Comparison of ENCODE assay signal across 1 cellular context in genomic region chr15:65101418-65101890, GRCh38.
TF ChIP-seq lines count a peak whose summit lies in the region.

No MANE protein-coding gene starts in this region.

TF ChIP-seq in endothelial cell of umbilical vein, 7 proteins besides CTCF, POLR2A, EP300 and RAD21:
- no peak for TF ChIP-seq EZH2 (IDR thresholded peaks at IDR 0.05; ENCODE audit: borderline replicate concordance, low read depth, low read length, severe bottlenecking)
- no peak for TF ChIP-seq POLR2AphosphoS5 (IDR thresholded peaks at IDR 0.05; ENCODE audit: insufficient read depth, low read depth, low read length)
- TF ChIP-seq GATA2 (IDR thresholded peaks at IDR 0.05; ENCODE audit: insufficient read depth, insufficient read length, low read depth, low read length), result no peak
- TF ChIP-seq JUN (IDR thresholded peaks at IDR 0.05; ENCODE audit: borderline replicate concordance, insufficient read depth, insufficient read length, low read depth), result no peak
- TF ChIP-seq MYC (IDR thresholded peaks at IDR 0.05; ENCODE audit: low read depth, low read length), result no peak
- TF ChIP-seq MAX (IDR thresholded peaks at IDR 0.05; ENCODE audit: insufficient read depth, insufficient read length), result no peak
- no peak for TF ChIP-seq FOS (IDR thresholded peaks at IDR 0.05; ENCODE audit: borderline replicate concordance, insufficient read depth, low read length)
